In the genomic region with DNA sequence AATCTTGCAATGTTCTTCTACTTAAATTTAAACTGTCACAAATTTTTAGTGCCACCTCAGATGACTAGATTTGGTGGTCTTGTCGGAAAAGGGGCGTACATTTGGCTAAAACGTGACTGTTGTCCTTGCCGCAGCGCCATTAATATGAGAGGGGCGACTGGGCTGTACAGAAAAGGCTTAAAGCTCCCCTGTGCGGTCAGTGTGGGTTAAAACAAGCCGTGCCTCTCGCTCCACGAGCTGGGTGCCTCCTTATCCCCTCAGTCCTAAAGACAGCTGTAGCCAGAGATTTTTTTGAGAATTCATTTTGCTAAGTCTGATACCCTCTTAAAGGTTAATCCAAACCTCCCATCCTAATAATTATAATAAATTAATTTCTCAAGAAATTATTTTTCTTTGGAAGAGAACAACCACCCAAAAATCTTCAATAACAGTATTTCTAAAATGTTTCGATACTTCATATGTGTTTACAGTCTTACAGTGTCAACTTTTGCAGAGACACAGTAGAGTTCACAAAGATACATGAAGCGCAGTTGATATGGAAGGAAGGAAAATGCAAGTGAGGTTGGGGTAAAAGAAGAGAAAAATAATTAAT, we compare ENCODE assay signal across 7 cellular contexts.
DNase-seq lines count a peak whose midpoint lies in the region; ATAC-seq and TF ChIP-seq lines count a peak whose summit lies in the region.

No MANE protein-coding gene starts in this region.

- H3K36me3 Mint-ChIP-seq in mesothelial cell of epicardium = no peaks in the 10 kb centered on the region

- H3K4me1 Mint-ChIP-seq in mesothelial cell of epicardium = peaks cover 7% of the 10 kb centered on the region

- ATAC-seq in HG02571 (IDR thresholded peaks at IDR 0.05; ENCODE audit: unreplicated experiment) (no peak), HG03457 (IDR thresholded peaks at IDR 0.05; ENCODE audit: unreplicated experiment) (no peak)

- TF ChIP-seq CTCF in HFF-Myc (IDR thresholded peaks at IDR 0.05; ENCODE audit: low read depth, low read length, missing control alignments) (peak; percentile 54), mesothelial cell of epicardium (IDR thresholded peaks at IDR 0.05; ENCODE audit: unreplicated experiment) (no peak)

- no peak overlapping the region for H3K27ac Mint-ChIP-seq in mesothelial cell of epicardium

- H3K9me3 Mint-ChIP-seq in mesothelial cell of epicardium = peaks cover 13% of the 10 kb centered on the region

- peak; percentile 57 for DNase-seq in GM03348 (ENCODE audit: low spot score)
- no peak for DNase-seq in HFF-Myc (ENCODE audit: extremely low read depth, low read depth)
- DNase-seq in NCI-H82 (lab: John Stamatoyannopoulos, UW) = peak; percentile 81
- DNase-seq in dermis blood vessel endothelial cell = peak; percentile 74
- peak in 1 of 2 experiments; percentile 52 for DNase-seq in mesothelial cell of epicardium (ENCODE audit: low spot score in 2 of 2, unreplicated experiment in 2 of 2)

- H3K4me3 Mint-ChIP-seq in mesothelial cell of epicardium = peak overlapping the region; percentile 47

- peaks cover 9% of the 10 kb centered on the region for H3K27me3 Mint-ChIP-seq in mesothelial cell of epicardium (ENCODE audit: low read depth)

- no peak overlapping the region for H3K4me3 ChIP-seq in HFF-Myc (replicated peaks; ENCODE audit: low read depth, low read length)
